Comparison of ENCODE assay signal across 9 cellular contexts in genomic region chr7:98802088-98802780, GRCh38.
DNase-seq lines count a peak whose midpoint lies in the region; ATAC-seq, FAIRE-seq and TF ChIP-seq lines count a peak whose summit lies in the region.
"Had no signal": no experiment of that assay in that cellular context is flagged by ENCODE, and none has a peak within 500 bp of the region (broad histone marks: within the 10 kb centered on the region; RNA-seq: fewer than 3 reads in every experiment).

No MANE protein-coding gene starts in this region.

- H3K79me2 ChIP-seq in K562 (ENCODE audit: control insufficient read depth, insufficient read depth, low read length) = no peaks in the 10 kb centered on the region

- CTCF ChIA-PET in K562 (lab: Yijun Ruan, JAX; ENCODE audit: low intra/inter-chr PET ratio) = no interaction called here

- TF ChIP-seq EP300 in K562 (IDR thresholded peaks at IDR 0.05; ENCODE audit: low read length) = no peak

- TF ChIP-seq CTCF in GM06990 (IDR thresholded peaks at IDR 0.05; ENCODE audit: insufficient read depth, low read length, poor library complexity, severe bottlenecking) (no peak), K562 (IDR thresholded peaks at IDR 0.05 in 2 of 3, conservative IDR thresholded peaks at IDR 0.05 in 1 of 3; ENCODE audit: insufficient read depth in 2 of 3, low read depth in 1 of 3, low read length in 3 of 3) (no peak), WERI-Rb-1 (IDR thresholded peaks at IDR 0.05; ENCODE audit: low read depth, low read length) (no peak)

- H3K4me3 ChIP-seq in GM06990 (replicated peaks; ENCODE audit: low read depth, low read length) (no peak overlapping the region), K562 (no peak overlapping the region), WERI-Rb-1 (ENCODE audit: low read depth, low read length) (no peak overlapping the region)
- H3K4me3 ChIP-seq: thyroid gland had no signal

- in situ Hi-C loops in K562 (cut with MboI) = no loop called here

- no peak for TF ChIP-seq POLR2A in K562 (conservative IDR thresholded peaks at IDR 0.05)

- no peaks in the 10 kb centered on the region for H3K9me1 ChIP-seq in K562 (ENCODE audit: control insufficient read depth, insufficient read depth, low read length)

- no peak overlapping the region for H3K27ac ChIP-seq in K562 (ENCODE audit: extremely low read depth, low read depth, low read length)
- H3K27ac ChIP-seq in WERI-Rb-1 = no peak overlapping the region
- H3K27ac ChIP-seq: thyroid gland had no signal

- H3K27me3 ChIP-seq in GM06990 (replicated peaks; ENCODE audit: control insufficient read depth, insufficient read depth, low read length) = no peaks in the 10 kb centered on the region
- H3K27me3 ChIP-seq in K562 (ENCODE audit: control insufficient read depth in 2 of 2, insufficient read depth in 2 of 2, low read length in 2 of 2) = peaks cover 7 to 40% of the 10 kb centered on the region in 2 experiments
- no peaks in the 10 kb centered on the region for H3K27me3 ChIP-seq in WERI-Rb-1 (ENCODE audit: insufficient read depth, low read depth, severe bottlenecking)
- H3K27me3 ChIP-seq: thyroid gland had no signal

- H3K4me1 ChIP-seq in K562 (replicated peaks in 1 of 2; ENCODE audit: control insufficient read depth in 2 of 2, insufficient read depth in 2 of 2, low read length in 2 of 2) = no peaks in the 10 kb centered on the region; a peak in 1 of 5 replicates
- H3K4me1 ChIP-seq: thyroid gland had no signal

- peak; percentile 89 for FAIRE-seq in K562 (lab: Jason Lieb, UNC)

- H3K9ac ChIP-seq in K562 (ENCODE audit: insufficient read depth in 1 of 2, low read depth in 2 of 2, low read length in 2 of 2) = no peak overlapping the region

- 0% methylated on average over 6 of the region's 7 CpGs for WGBS in K562 (ENCODE audit: insufficient coverage, low coverage, missing lambda C conversion rate)

- ATAC-seq in GM19455 (IDR thresholded peaks at IDR 0.05; ENCODE audit: unreplicated experiment) = peak; percentile 79
- ATAC-seq in HG03175 (IDR thresholded peaks at IDR 0.05; ENCODE audit: unreplicated experiment) = peak; percentile 88
- peak; percentile 96 for ATAC-seq in K562

- no peak overlapping the region for H2AFZ ChIP-seq in K562 (ENCODE audit: low read depth, low read length)

- no peaks in the 10 kb centered on the region for H3K36me3 ChIP-seq in GM06990 (ENCODE audit: control insufficient read depth, insufficient read depth, low read length)
- no peaks in the 10 kb centered on the region for H3K36me3 ChIP-seq in K562 (ENCODE audit: control insufficient read depth, insufficient read depth, low read length)
- no peaks in the 10 kb centered on the region for H3K36me3 ChIP-seq in WERI-Rb-1
- H3K36me3 ChIP-seq: thyroid gland had no signal

- no peaks in the 10 kb centered on the region for H3K9me3 ChIP-seq in K562 (replicated peaks; ENCODE audit: control insufficient read depth, insufficient read depth, low read depth, low read length)
- peaks cover 18% of the 10 kb centered on the region for H3K9me3 ChIP-seq in WERI-Rb-1 (ENCODE audit: severe bottlenecking)
- H3K9me3 ChIP-seq: thyroid gland had no signal

- POLR2A ChIA-PET in K562 (lab: Yijun Ruan, JAX) = interaction anchor here (0.7 to 0.8 kb wide), 2 partner anchors 12 to 16 kb away, joined by 3 read pairs; no protein-coding TSS in a partner anchor

- no peak overlapping the region for H3K4me2 ChIP-seq in K562 (ENCODE audit: insufficient read depth, low read length)

- no TSS peak for BruUV-seq in K562 (replicated peaks; lab: Mats Ljungman, UMichigan)

- TF ChIP-seq RAD21 in K562 (CRISPR knock-in tag; conservative IDR thresholded peaks at IDR 0.05 in 1 of 2, IDR thresholded peaks at IDR 0.05 in 1 of 2) = no peak

- H4K20me1 ChIP-seq in K562 (replicated peaks; ENCODE audit: control insufficient read depth, insufficient read depth, low read length) = peaks cover 3% of the 10 kb centered on the region; the same call in 1 of the 2 replicates

- DNase-seq in GM06990 (ENCODE audit: extremely low read depth, insufficient read length) = peak; percentile 86
- peak; percentile 28 to 65 for DNase-seq in NCI-H446 (lab: John Stamatoyannopoulos, UW)
- peak; percentile 75 to 81 (median 78) for DNase-seq in K562 (ENCODE audit: extremely low read depth in 1 of 4, low spot score in 3 of 4)
- peak; percentile 81 for DNase-seq in myocyte (ENCODE audit: low read depth)
- DNase-seq in WERI-Rb-1 = no peak
- no peak for DNase-seq in cerebellar nuclear complex (lab: John Stamatoyannopoulos, UW)

- intact Hi-C loops in K562 (cut with micrococcal nuclease) = no loop called here

TF ChIP-seq in K562, 482 proteins besides CTCF, POLR2A, EP300 and RAD21 (continues in another document):
- TF ChIP-seq ZNF318 (IDR thresholded peaks at IDR 0.05; ENCODE audit: borderline replicate concordance in 1 of 2, low read depth in 1 of 2) (no peak), HDAC1 (IDR thresholded peaks at IDR 0.05) (peak in 1 of 2 experiments; percentile 20; a peak in 1 of 4 replicates), NFIC (IDR thresholded peaks at IDR 0.05) (peak; percentile 99), POLR2AphosphoS5 (IDR thresholded peaks at IDR 0.05; ENCODE audit: control insufficient read depth, insufficient read depth, low read depth, low read length) (no peak), NR4A1 (CRISPR knock-in tag; IDR thresholded peaks at IDR 0.05) (no peak), NR4A1 (tag; IDR thresholded peaks at IDR 0.05) (no peak), TFAP4 (CRISPR knock-in tag; IDR thresholded peaks at IDR 0.05; ENCODE audit: borderline replicate concordance) (peak; percentile 81; the same call in 1 of the 2 replicates), FOXJ2 (tag; IDR thresholded peaks at IDR 0.05) (peak; percentile 97), EGR1 (conservative IDR thresholded peaks at IDR 0.05) (peak; percentile 43; the same call in 1 of the 2 replicates), ZBTB7A (IDR thresholded peaks at IDR 0.05; ENCODE audit: borderline replicate concordance, control insufficient read depth, low read depth, low read length) (no peak; the same call in 1 of the 2 replicates), NR2C1 (IDR thresholded peaks at IDR 0.05) (no peak), NR2C1 (tag; IDR thresholded peaks at IDR 0.05) (no peak), ZNF76 (CRISPR knock-in tag; IDR thresholded peaks at IDR 0.05; ENCODE audit: borderline replicate concordance) (no peak)

Comparison
In these comparisons a context has a peak if more than half of its experiments do, and no peak if none do; other contexts are left out.
1. DNase-seq: peak in GM06990 (single experiment), NCI-H446 (2 of 2), K562 (4 of 4) and myocyte (single experiment); none in WERI-Rb-1 (single experiment) and cerebellar nuclear complex (0 of 2).
2. Peak in every context shown above with its lines, with median percentiles within 50 percentile points of each other: ATAC-seq.